17 cellular contexts compared by ENCODE assay signal in the genomic region with DNA sequence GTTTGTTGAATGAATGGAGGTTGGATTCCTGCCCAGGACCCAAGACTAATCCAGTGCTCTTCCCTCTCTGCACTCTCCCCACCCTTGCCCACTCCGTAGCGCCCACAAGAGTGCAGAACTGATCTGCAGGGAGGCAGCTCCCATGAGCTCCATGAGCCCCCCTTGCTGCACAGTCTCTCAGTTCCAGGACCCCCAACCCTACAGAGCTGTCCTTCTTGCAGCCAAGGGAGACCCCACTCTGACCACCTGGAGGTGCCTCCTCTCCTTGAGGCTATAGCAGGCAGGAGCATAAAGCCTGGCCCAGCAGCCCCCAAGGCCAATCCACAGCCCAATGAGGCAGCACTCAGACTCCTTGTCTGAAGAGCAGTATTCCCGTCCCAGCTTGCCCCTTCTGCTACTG.
DNase-seq lines count a peak whose midpoint lies in the region; TF ChIP-seq lines count a peak whose summit lies in the region.
"Had no signal": no experiment of that assay in that cellular context is flagged by ENCODE, and none has a peak within 500 bp of the region (broad histone marks: within the 10 kb centered on the region; RNA-seq: fewer than 3 reads in every experiment).

No MANE protein-coding gene starts in this region.

- H3K27ac ChIP-seq in cingulate gyrus (ENCODE audit: low read depth, low read length): peak overlapping the region; percentile 24
- no peak overlapping the region for H3K27ac ChIP-seq in neuronal stem cell (replicated peaks; ENCODE audit: low read length)
- no peak overlapping the region for H3K27ac ChIP-seq in CD8-positive, alpha-beta memory T cell (ENCODE audit: low read depth, low read length)

- no peak overlapping the region for H2BK5ac ChIP-seq in neuronal stem cell (ENCODE audit: low read length)

- no peak overlapping the region for H3K23ac ChIP-seq in neuronal stem cell (ENCODE audit: low read depth, low read length, poor library complexity)

- no peak overlapping the region for H2AFZ ChIP-seq in neuronal stem cell (ENCODE audit: low read length)
- H2AFZ ChIP-seq: GM23338 had no signal

- H3K4me3 ChIP-seq in neuronal stem cell (ENCODE audit: low read length in 2 of 2): no peak overlapping the region
- no peak overlapping the region for H3K4me3 ChIP-seq in CD8-positive, alpha-beta memory T cell (ENCODE audit: low read length)
- no peak overlapping the region for H3K4me3 ChIP-seq in MG63
- H3K4me3 ChIP-seq: GM12878, GM23338, HAP-1 had no signal

- no peaks in the 10 kb centered on the region for H3K4me1 Mint-ChIP-seq in HFFc6 (ENCODE audit: low read depth)
- no peaks in the 10 kb centered on the region for H3K4me1 Mint-ChIP-seq in CD8-positive, alpha-beta memory T cell
- H3K4me1 Mint-ChIP-seq: CD4-positive, alpha-beta memory T cell had no signal

- no peaks in the 10 kb centered on the region for H3K36me3 Mint-ChIP-seq in HFFc6 (ENCODE audit: low read depth)
- no peaks in the 10 kb centered on the region for H3K36me3 Mint-ChIP-seq in CD8-positive, alpha-beta memory T cell
- H3K36me3 Mint-ChIP-seq: CD4-positive, alpha-beta memory T cell had no signal

- WGBS in neuronal stem cell (ENCODE audit: extremely low coverage in 2 of 2, insufficient read length in 2 of 2, insufficient replicate concordance in 1 of 2), 2 donors: no CpG with 5 or more reads among the region's 3 CpGs

- no peak overlapping the region for H3K4me2 ChIP-seq in neuronal stem cell (ENCODE audit: insufficient read depth, low read length, poor library complexity, severe bottlenecking)
- H3K4me2 ChIP-seq: GM23338 had no signal

- TF ChIP-seq CTCF in HFFc6 (IDR thresholded peaks at IDR 0.05): no peak

- H2AK5ac ChIP-seq in neuronal stem cell (ENCODE audit: low read depth, low read length): peak overlapping the region; percentile 40

- DNase-seq in NCI-H2029 (lab: John Stamatoyannopoulos, UW) (peak; percentile 66), NCI-H2029 treated with DMSO at 0.1 percent for 48 hours (lab: John Stamatoyannopoulos, UW) (peak; percentile 75), neuronal stem cell (ENCODE audit: low spot score) (no peak), HFFc6 (no peak), MG63 (no peak)
- no peak for DNase-seq in CD8-positive, alpha-beta memory T cell
- DNase-seq: C1 segment of cervical spinal cord; Caco-2; CD4-positive, alpha-beta memory T cell; DMS 273 treated with DMSO at 0.1 percent for 48 hours; DMS79; EL; GDM1 had no signal

- no peaks in the 10 kb centered on the region for H3K79me1 ChIP-seq in neuronal stem cell (ENCODE audit: low read depth, low read length)

- H3K9me3 ChIP-seq in neuronal stem cell (replicated peaks in 1 of 2; ENCODE audit: control insufficient read depth in 2 of 2, insufficient read depth in 1 of 2, low read depth in 1 of 2, low read length in 2 of 2) (no peaks in the 10 kb centered on the region), MG63 (no peaks in the 10 kb centered on the region)
- H3K9me3 ChIP-seq in CD8-positive, alpha-beta memory T cell (ENCODE audit: low read length): no peaks in the 10 kb centered on the region
- H3K9me3 ChIP-seq: Caco-2, HAP-1 had no signal

- peaks cover 20% of the 10 kb centered on the region for H3K9me3 Mint-ChIP-seq in HFFc6
- no peaks in the 10 kb centered on the region for H3K9me3 Mint-ChIP-seq in CD8-positive, alpha-beta memory T cell
- H3K9me3 Mint-ChIP-seq: GM23338 had no signal

- H3K36me3 ChIP-seq in neuronal stem cell (replicated peaks in 1 of 2; ENCODE audit: control insufficient read depth in 2 of 2, insufficient read depth in 2 of 2, low read length in 2 of 2) (no peaks in the 10 kb centered on the region), MG63 (no peaks in the 10 kb centered on the region)
- no peaks in the 10 kb centered on the region for H3K36me3 ChIP-seq in CD8-positive, alpha-beta memory T cell (ENCODE audit: insufficient read depth, low read length)
- H3K36me3 ChIP-seq: HAP-1 had no signal

- no peak overlapping the region for H3K4me3 Mint-ChIP-seq in HFFc6
- no peak overlapping the region for H3K4me3 Mint-ChIP-seq in CD8-positive, alpha-beta memory T cell
- H3K4me3 Mint-ChIP-seq: CD4-positive, alpha-beta memory T cell; GM23338 had no signal

- CTCF ChIA-PET in CD8-positive, alpha-beta memory T cell (lab: Charles Lee): no interaction called here

- peak overlapping the region; percentile 33 for H2BK12ac ChIP-seq in neuronal stem cell (ENCODE audit: low read length)

- peak overlapping the region; percentile 49 for H4K8ac ChIP-seq in neuronal stem cell (ENCODE audit: low read depth, low read length)

- POLR2A ChIA-PET in CD8-positive, alpha-beta memory T cell (lab: Charles Lee): no interaction called here

- no peak overlapping the region for H3K4ac ChIP-seq in neuronal stem cell (ENCODE audit: low read length)

- H3K27ac Mint-ChIP-seq in HFFc6: no peak overlapping the region
- H3K27ac Mint-ChIP-seq in CD8-positive, alpha-beta memory T cell: no peak overlapping the region
- H3K27ac Mint-ChIP-seq: CD4-positive, alpha-beta memory T cell; GM23338 had no signal

- H3K18ac ChIP-seq in neuronal stem cell (ENCODE audit: low read length): peak overlapping the region; percentile 46

- H3K27me3 ChIP-seq in neuronal stem cell (ENCODE audit: control insufficient read depth in 3 of 3, insufficient read depth in 3 of 3, low read depth in 1 of 3, low read length in 3 of 3) (no peaks in the 10 kb centered on the region), MG63 (no peaks in the 10 kb centered on the region)
- H3K27me3 ChIP-seq in CD8-positive, alpha-beta memory T cell (ENCODE audit: insufficient read depth, low read length, poor library complexity, severe bottlenecking): no peaks in the 10 kb centered on the region

- peak overlapping the region; percentile 18 for H2BK15ac ChIP-seq in neuronal stem cell (ENCODE audit: low read length)

- no peaks in the 10 kb centered on the region for H3K27me3 Mint-ChIP-seq in HFFc6 (ENCODE audit: insufficient read depth)
- peaks cover 14 to 44% of the 10 kb centered on the region in 2 donors for H3K27me3 Mint-ChIP-seq in CD8-positive, alpha-beta memory T cell

- H4K91ac ChIP-seq in neuronal stem cell (ENCODE audit: low read depth, low read length, poor library complexity): peak overlapping the region; percentile 22

- no peak overlapping the region for H3K14ac ChIP-seq in neuronal stem cell (ENCODE audit: low read length)

- peaks cover 0 to 9% of the 10 kb centered on the region in 2 donors for H3K4me1 ChIP-seq in neuronal stem cell (ENCODE audit: control insufficient read depth in 2 of 2, insufficient read depth in 1 of 2, low read depth in 1 of 2, low read length in 2 of 2)
- no peaks in the 10 kb centered on the region for H3K4me1 ChIP-seq in CD8-positive, alpha-beta memory T cell (ENCODE audit: insufficient read depth, low read length)
- H3K4me1 ChIP-seq: Caco-2, HAP-1 had no signal

- no peak overlapping the region for H3K9ac ChIP-seq in neuronal stem cell (ENCODE audit: low read depth, low read length, poor library complexity)

- H2BK120ac ChIP-seq in neuronal stem cell (ENCODE audit: low read depth, low read length): no peak overlapping the region

Comparison
In these comparisons a context has a peak if more than half of its experiments do, and no peak if none do; other contexts are left out.
1. DNase-seq: peak in NCI-H2029 (single experiment) and NCI-H2029 treated with DMSO at 0.1 percent for 48 hours (single experiment); none in neuronal stem cell (single experiment), HFFc6 (single experiment), CD8-positive, alpha-beta memory T cell (0 of 5) and MG63 (single experiment).